1 cellular context compared by ENCODE assay signal in the genomic region with DNA sequence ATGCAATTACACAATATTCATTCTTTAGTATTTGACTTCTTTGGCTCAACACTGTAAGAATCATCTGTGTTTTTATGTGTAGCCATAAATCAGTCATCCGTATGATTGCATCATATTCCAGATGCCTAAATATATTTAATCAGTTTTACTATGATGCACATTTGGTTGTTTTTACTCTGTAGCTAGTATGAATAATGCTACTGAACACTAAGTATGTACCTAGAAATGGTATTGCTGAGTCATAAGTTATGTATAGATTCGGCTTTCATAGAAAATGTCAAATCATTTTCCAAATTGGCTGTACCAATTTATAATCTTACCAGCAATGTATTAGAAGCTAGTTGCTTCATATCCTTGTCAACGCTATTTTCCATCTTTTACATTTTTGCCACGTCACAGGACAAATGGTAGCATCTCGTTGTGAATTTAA.
TF ChIP-seq lines count a peak whose summit lies in the region.

No MANE protein-coding gene starts in this region.

TF ChIP-seq in K562, 482 proteins besides CTCF, POLR2A, EP300 and RAD21 (continued from another document and continues in another):
- TF ChIP-seq, protein P1, sequence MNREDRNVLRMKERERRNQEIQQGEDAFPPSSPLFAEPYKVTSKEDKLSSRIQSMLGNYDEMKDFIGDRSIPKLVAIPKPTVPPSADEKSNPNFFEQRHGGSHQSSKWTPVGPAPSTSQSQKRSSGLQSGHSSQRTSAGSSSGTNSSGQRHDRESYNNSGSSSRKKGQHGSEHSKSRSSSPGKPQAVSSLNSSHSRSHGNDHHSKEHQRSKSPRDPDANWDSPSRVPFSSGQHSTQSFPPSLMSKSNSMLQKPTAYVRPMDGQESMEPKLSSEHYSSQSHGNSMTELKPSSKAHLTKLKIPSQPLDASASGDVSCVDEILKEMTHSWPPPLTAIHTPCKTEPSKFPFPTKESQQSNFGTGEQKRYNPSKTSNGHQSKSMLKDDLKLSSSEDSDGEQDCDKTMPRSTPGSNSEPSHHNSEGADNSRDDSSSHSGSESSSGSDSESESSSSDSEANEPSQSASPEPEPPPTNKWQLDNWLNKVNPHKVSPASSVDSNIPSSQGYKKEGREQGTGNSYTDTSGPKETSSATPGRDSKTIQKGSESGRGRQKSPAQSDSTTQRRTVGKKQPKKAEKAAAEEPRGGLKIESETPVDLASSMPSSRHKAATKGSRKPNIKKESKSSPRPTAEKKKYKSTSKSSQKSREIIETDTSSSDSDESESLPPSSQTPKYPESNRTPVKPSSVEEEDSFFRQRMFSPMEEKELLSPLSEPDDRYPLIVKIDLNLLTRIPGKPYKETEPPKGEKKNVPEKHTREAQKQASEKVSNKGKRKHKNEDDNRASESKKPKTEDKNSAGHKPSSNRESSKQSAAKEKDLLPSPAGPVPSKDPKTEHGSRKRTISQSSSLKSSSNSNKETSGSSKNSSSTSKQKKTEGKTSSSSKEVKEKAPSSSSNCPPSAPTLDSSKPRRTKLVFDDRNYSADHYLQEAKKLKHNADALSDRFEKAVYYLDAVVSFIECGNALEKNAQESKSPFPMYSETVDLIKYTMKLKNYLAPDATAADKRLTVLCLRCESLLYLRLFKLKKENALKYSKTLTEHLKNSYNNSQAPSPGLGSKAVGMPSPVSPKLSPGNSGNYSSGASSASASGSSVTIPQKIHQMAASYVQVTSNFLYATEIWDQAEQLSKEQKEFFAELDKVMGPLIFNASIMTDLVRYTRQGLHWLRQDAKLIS (CRISPR knock-in tag; IDR thresholded peaks at IDR 0.05) = no peak
- TF ChIP-seq PHB2 (IDR thresholded peaks at IDR 0.05; ENCODE audit: low read depth) (no peak), GTF2F1 (IDR thresholded peaks at IDR 0.05; ENCODE audit: low read depth, low read length) (no peak), YBX1 (IDR thresholded peaks at IDR 0.05) (no peak), ADNP (tag; IDR thresholded peaks at IDR 0.05) (no peak), ELF1 (tag; IDR thresholded peaks at IDR 0.05) (no peak), BRF1 (IDR thresholded peaks at IDR 0.05; ENCODE audit: borderline replicate concordance, extremely low read depth, insufficient read length) (no peak), NR2C1 (IDR thresholded peaks at IDR 0.05) (no peak), NR2C1 (tag; IDR thresholded peaks at IDR 0.05) (no peak), FIP1L1 (IDR thresholded peaks at IDR 0.05; ENCODE audit: low read depth, low read length, poor library complexity, severe bottlenecking) (no peak), COPS2 (conservative IDR thresholded peaks at IDR 0.05) (no peak), ZNF224 (CRISPR knock-in tag; IDR thresholded peaks at IDR 0.05) (no peak), TCF3 (CRISPR knock-in tag; IDR thresholded peaks at IDR 0.05) (no peak), HDGF (IDR thresholded peaks at IDR 0.05) (no peak), ERF (CRISPR knock-in tag; IDR thresholded peaks at IDR 0.05) (no peak), BRD9 (IDR thresholded peaks at IDR 0.05; ENCODE audit: low read depth, partially characterized antibody) (no peak), ARID2 (IDR thresholded peaks at IDR 0.05) (no peak), MTA2 (IDR thresholded peaks at IDR 0.05; ENCODE audit: low read depth) (no peak), TAF7 (tag; IDR thresholded peaks at IDR 0.05) (no peak), CAMTA2 (CRISPR knock-in tag; conservative IDR thresholded peaks at IDR 0.05) (no peak), SMAD3 (CRISPR knock-in tag; conservative IDR thresholded peaks at IDR 0.05) (no peak), MBD2 (IDR thresholded peaks at IDR 0.05; ENCODE audit: borderline replicate concordance, low read depth) (no peak), POLR3G (IDR thresholded peaks at IDR 0.05; ENCODE audit: extremely low read depth, insufficient read length, insufficient replicate concordance) (no peak), MECOM (CRISPR knock-in tag; IDR thresholded peaks at IDR 0.05) (no peak), ZNF263 (CRISPR knock-in tag; IDR thresholded peaks at IDR 0.05; ENCODE audit: borderline replicate concordance) (no peak), ARNT (IDR thresholded peaks at IDR 0.05) (no peak), HDAC1 (IDR thresholded peaks at IDR 0.05) (no peak), ZNF76 (CRISPR knock-in tag; IDR thresholded peaks at IDR 0.05; ENCODE audit: borderline replicate concordance) (no peak), CCNT2 (IDR thresholded peaks at IDR 0.05; ENCODE audit: borderline replicate concordance, extremely low read depth, insufficient read length, low read depth, low read length) (no peak), CBX5 (IDR thresholded peaks at IDR 0.05; ENCODE audit: borderline replicate concordance, low read depth) (no peak), ZNF785 (CRISPR knock-in tag; IDR thresholded peaks at IDR 0.05) (no peak), BRD4 (IDR thresholded peaks at IDR 0.05) (no peak), RBM25 (IDR thresholded peaks at IDR 0.05; ENCODE audit: low read depth, low read length, severe bottlenecking) (no peak), ZNF133 (CRISPR knock-in tag; IDR thresholded peaks at IDR 0.05) (no peak), ZNF12 (CRISPR knock-in tag; IDR thresholded peaks at IDR 0.05) (no peak), ZNF699 (CRISPR knock-in tag; IDR thresholded peaks at IDR 0.05; ENCODE audit: insufficient replicate concordance) (no peak), CBFA2T2 (conservative IDR thresholded peaks at IDR 0.05) (no peak), MCM5 (IDR thresholded peaks at IDR 0.05; ENCODE audit: low read depth) (no peak), ZNF583 (CRISPR knock-in tag; IDR thresholded peaks at IDR 0.05) (no peak), SNRNP70 (optimal IDR thresholded peaks at IDR 0.05; ENCODE audit: low read depth, low read length) (no peak), SREBF2 (CRISPR knock-in tag; IDR thresholded peaks at IDR 0.05) (no peak)
- TF ChIP-seq, protein P2, sequence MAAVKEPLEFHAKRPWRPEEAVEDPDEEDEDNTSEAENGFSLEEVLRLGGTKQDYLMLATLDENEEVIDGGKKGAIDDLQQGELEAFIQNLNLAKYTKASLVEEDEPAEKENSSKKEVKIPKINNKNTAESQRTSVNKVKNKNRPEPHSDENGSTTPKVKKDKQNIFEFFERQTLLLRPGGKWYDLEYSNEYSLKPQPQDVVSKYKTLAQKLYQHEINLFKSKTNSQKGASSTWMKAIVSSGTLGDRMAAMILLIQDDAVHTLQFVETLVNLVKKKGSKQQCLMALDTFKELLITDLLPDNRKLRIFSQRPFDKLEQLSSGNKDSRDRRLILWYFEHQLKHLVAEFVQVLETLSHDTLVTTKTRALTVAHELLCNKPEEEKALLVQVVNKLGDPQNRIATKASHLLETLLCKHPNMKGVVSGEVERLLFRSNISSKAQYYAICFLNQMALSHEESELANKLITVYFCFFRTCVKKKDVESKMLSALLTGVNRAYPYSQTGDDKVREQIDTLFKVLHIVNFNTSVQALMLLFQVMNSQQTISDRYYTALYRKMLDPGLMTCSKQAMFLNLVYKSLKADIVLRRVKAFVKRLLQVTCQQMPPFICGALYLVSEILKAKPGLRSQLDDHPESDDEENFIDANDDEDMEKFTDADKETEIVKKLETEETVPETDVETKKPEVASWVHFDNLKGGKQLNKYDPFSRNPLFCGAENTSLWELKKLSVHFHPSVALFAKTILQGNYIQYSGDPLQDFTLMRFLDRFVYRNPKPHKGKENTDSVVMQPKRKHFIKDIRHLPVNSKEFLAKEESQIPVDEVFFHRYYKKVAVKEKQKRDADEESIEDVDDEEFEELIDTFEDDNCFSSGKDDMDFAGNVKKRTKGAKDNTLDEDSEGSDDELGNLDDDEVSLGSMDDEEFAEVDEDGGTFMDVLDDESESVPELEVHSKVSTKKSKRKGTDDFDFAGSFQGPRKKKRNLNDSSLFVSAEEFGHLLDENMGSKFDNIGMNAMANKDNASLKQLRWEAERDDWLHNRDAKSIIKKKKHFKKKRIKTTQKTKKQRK (IDR thresholded peaks at IDR 0.05; ENCODE audit: borderline replicate concordance, low read depth, low read length) = no peak
- TF ChIP-seq, protein P3, sequence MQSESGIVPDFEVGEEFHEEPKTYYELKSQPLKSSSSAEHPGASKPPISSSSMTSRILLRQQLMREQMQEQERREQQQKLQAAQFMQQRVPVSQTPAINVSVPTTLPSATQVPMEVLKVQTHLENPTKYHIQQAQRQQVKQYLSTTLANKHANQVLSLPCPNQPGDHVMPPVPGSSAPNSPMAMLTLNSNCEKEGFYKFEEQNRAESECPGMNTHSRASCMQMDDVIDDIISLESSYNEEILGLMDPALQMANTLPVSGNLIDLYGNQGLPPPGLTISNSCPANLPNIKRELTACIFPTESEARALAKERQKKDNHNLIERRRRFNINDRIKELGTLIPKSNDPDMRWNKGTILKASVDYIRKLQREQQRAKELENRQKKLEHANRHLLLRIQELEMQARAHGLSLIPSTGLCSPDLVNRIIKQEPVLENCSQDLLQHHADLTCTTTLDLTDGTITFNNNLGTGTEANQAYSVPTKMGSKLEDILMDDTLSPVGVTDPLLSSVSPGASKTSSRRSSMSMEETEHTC (IDR thresholded peaks at IDR 0.05) = no peak
- TF ChIP-seq, protein P4, sequence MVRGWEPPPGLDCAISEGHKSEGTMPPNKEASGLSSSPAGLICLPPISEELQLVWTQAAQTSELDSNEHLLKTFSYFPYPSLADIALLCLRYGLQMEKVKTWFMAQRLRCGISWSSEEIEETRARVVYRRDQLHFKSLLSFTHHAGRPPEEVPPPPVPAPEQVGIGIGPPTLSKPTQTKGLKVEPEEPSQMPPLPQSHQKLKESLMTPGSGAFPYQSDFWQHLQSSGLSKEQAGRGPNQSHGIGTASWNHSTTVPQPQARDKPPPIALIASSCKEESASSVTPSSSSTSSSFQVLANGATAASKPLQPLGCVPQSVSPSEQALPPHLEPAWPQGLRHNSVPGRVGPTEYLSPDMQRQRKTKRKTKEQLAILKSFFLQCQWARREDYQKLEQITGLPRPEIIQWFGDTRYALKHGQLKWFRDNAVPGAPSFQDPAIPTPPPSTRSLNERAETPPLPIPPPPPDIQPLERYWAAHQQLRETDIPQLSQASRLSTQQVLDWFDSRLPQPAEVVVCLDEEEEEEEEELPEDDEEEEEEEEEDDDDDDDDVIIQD (CRISPR knock-in tag; IDR thresholded peaks at IDR 0.05) = no peak
- TF ChIP-seq, protein P5, sequence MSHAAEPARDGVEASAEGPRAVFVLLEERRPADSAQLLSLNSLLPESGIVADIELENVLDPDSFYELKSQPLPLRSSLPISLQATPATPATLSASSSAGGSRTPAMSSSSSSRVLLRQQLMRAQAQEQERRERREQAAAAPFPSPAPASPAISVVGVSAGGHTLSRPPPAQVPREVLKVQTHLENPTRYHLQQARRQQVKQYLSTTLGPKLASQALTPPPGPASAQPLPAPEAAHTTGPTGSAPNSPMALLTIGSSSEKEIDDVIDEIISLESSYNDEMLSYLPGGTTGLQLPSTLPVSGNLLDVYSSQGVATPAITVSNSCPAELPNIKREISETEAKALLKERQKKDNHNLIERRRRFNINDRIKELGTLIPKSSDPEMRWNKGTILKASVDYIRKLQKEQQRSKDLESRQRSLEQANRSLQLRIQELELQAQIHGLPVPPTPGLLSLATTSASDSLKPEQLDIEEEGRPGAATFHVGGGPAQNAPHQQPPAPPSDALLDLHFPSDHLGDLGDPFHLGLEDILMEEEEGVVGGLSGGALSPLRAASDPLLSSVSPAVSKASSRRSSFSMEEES (CRISPR knock-in tag; IDR thresholded peaks at IDR 0.05) = no peak
- TF ChIP-seq, protein P6, sequence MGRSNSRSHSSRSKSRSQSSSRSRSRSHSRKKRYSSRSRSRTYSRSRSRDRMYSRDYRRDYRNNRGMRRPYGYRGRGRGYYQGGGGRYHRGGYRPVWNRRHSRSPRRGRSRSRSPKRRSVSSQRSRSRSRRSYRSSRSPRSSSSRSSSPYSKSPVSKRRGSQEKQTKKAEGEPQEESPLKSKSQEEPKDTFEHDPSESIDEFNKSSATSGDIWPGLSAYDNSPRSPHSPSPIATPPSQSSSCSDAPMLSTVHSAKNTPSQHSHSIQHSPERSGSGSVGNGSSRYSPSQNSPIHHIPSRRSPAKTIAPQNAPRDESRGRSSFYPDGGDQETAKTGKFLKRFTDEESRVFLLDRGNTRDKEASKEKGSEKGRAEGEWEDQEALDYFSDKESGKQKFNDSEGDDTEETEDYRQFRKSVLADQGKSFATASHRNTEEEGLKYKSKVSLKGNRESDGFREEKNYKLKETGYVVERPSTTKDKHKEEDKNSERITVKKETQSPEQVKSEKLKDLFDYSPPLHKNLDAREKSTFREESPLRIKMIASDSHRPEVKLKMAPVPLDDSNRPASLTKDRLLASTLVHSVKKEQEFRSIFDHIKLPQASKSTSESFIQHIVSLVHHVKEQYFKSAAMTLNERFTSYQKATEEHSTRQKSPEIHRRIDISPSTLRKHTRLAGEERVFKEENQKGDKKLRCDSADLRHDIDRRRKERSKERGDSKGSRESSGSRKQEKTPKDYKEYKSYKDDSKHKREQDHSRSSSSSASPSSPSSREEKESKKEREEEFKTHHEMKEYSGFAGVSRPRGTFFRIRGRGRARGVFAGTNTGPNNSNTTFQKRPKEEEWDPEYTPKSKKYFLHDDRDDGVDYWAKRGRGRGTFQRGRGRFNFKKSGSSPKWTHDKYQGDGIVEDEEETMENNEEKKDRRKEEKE (IDR thresholded peaks at IDR 0.05; ENCODE audit: borderline replicate concordance in 1 of 2, control insufficient read depth in 1 of 2, low read depth in 2 of 2, low read length in 1 of 2) = no peak
- TF ChIP-seq, protein P7, sequence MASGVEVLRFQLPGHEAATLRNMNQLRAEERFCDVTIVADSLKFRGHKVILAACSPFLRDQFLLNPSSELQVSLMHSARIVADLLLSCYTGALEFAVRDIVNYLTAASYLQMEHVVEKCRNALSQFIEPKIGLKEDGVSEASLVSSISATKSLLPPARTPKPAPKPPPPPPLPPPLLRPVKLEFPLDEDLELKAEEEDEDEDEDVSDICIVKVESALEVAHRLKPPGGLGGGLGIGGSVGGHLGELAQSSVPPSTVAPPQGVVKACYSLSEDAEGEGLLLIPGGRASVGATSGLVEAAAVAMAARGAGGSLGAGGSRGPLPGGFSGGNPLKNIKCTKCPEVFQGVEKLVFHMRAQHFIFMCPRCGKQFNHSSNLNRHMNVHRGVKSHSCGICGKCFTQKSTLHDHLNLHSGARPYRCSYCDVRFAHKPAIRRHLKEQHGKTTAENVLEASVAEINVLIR (CRISPR knock-in tag; IDR thresholded peaks at IDR 0.05) = no peak
- TF ChIP-seq, protein P8, sequence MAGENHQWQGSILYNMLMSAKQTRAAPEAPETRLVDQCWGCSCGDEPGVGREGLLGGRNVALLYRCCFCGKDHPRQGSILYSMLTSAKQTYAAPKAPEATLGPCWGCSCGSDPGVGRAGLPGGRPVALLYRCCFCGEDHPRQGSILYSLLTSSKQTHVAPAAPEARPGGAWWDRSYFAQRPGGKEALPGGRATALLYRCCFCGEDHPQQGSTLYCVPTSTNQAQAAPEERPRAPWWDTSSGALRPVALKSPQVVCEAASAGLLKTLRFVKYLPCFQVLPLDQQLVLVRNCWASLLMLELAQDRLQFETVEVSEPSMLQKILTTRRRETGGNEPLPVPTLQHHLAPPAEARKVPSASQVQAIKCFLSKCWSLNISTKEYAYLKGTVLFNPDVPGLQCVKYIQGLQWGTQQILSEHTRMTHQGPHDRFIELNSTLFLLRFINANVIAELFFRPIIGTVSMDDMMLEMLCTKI (IDR thresholded peaks at IDR 0.05; ENCODE audit: partially characterized antibody) = no peak
